Comparison of ENCODE assay signal across 17 cellular contexts in genomic region chr5:143102414-143102813, GRCh38.
DNase-seq lines count a peak whose midpoint lies in the region; ATAC-seq and TF ChIP-seq lines count a peak whose summit lies in the region.
"Had no signal": no experiment of that assay in that cellular context is flagged by ENCODE, and none has a peak within 500 bp of the region (broad histone marks: within the 10 kb centered on the region; RNA-seq: fewer than 3 reads in every experiment).

No MANE protein-coding gene starts in this region.

- no peak overlapping the region for H4K5ac ChIP-seq in IMR-90 (ENCODE audit: low read depth, low read length)

- POLR2A ChIA-PET in IMR-90 (lab: Charles Lee; ENCODE audit: unreplicated experiment) = no interaction called here
- POLR2A ChIA-PET in MCF 10A (lab: Yijun Ruan, JAX) = interaction anchor here (0.7 to 1.5 kb wide), 3 partner anchors 9 to 98 kb away, joined by 3 to 4 read pairs (median 3); no protein-coding TSS in a partner anchor

- ATAC-seq in IMR-90 (ENCODE audit: low read depth) (no peak), GM19463 (IDR thresholded peaks at IDR 0.05; ENCODE audit: unreplicated experiment) (no peak)
- ATAC-seq in natural killer cell treated with Interleukin-12 subunit alpha and Interleukin-12 subunit beta and Interleukin-15 and Interleukin-18, amount 100 ng/mL, for 72 hours = no peak

- H3K9me3 ChIP-seq in IMR-90 (ENCODE audit: control insufficient read depth, insufficient read depth, low read length) = no peaks in the 10 kb centered on the region
- no peaks in the 10 kb centered on the region for H3K9me3 ChIP-seq in uterus
- H3K9me3 ChIP-seq: BE2C, lower lobe of right lung, neutrophil, SK-N-SH had no signal

- H3K56ac ChIP-seq in IMR-90 (ENCODE audit: extremely low read depth, insufficient read depth, low read length) = no peak overlapping the region

- H2BK20ac ChIP-seq in IMR-90 (ENCODE audit: low read depth, low read length) = no peak overlapping the region

- no peak overlapping the region for H4K8ac ChIP-seq in IMR-90 (ENCODE audit: low read depth in 2 of 2, low read length in 2 of 2)

- H2BK120ac ChIP-seq in IMR-90 (ENCODE audit: low read depth, low read length) = no peak overlapping the region

- BruUV-seq in IMR-90 (replicated peaks; lab: Mats Ljungman, UMichigan) (no TSS peak), MCF 10A (replicated peaks; lab: Mats Ljungman, UMichigan) (no TSS peak)

- no peak overlapping the region for H2BK5ac ChIP-seq in IMR-90 (ENCODE audit: low read depth, low read length, poor library complexity, severe bottlenecking)

- H3K27me3 ChIP-seq in IMR-90 (ENCODE audit: control insufficient read depth, insufficient read depth, low read length) = no peaks in the 10 kb centered on the region
- no peaks in the 10 kb centered on the region for H3K27me3 ChIP-seq in uterus
- H3K27me3 ChIP-seq: BE2C, neutrophil had no signal

- H3K9me1 ChIP-seq in IMR-90 (ENCODE audit: insufficient read depth, low read length) = peaks cover 2% of the 10 kb centered on the region; the same call in 1 of the 2 replicates

- H3K36me3 ChIP-seq in IMR-90 (ENCODE audit: control insufficient read depth, insufficient read depth, low read length) (no peaks in the 10 kb centered on the region), uterus (peaks cover 0 to 1% of the 10 kb centered on the region in 2 donors)
- H3K36me3 ChIP-seq: BE2C, lower lobe of right lung had no signal

- no peak overlapping the region for H3K4me3 ChIP-seq in IMR-90 (ENCODE audit: insufficient read depth, low read depth, low read length)
- no peak overlapping the region for H3K4me3 ChIP-seq in uterus
- H3K4me3 ChIP-seq: coronary artery, lower lobe of right lung had no signal

- H2BK15ac ChIP-seq in IMR-90 (ENCODE audit: low read depth, low read length) = no peak overlapping the region

- peak overlapping the region; percentile 65 for H3K4me3 Mint-ChIP-seq in natural killer cell treated with Interleukin-12 subunit alpha and Interleukin-12 subunit beta and Interleukin-15 and Interleukin-18, amount 100 ng/mL, for 72 hours
- H3K4me3 Mint-ChIP-seq in MCF 10A (ENCODE audit: unreplicated experiment) = no peak overlapping the region

- intact Hi-C loops in IMR-90 (cut with micrococcal nuclease) = loop anchor here (10.0 kb wide), 1 partner anchor 722 kb away; no protein-coding TSS in a partner anchor
- intact Hi-C loops in uterus (cut with DNase I; ENCODE audit: low total_unique reads) = no loop called here
- intact Hi-C loops in MCF 10A (cut with micrococcal nuclease) = loop anchor here (10.0 kb wide), 1 partner anchor 178 kb away; no protein-coding TSS in a partner anchor

- CTCF ChIA-PET in IMR-90 (lab: Yijun Ruan, JAX) = no interaction called here
- CTCF ChIA-PET in MCF 10A (lab: Yijun Ruan, JAX) = interaction anchor here (0.7 to 1.9 kb wide), 2 partner anchors 12 to 727 kb away, joined by 3 to 6 read pairs; no protein-coding TSS in a partner anchor

- peak overlapping the region; percentile 88 to 89 for H3K27ac Mint-ChIP-seq in natural killer cell treated with Interleukin-12 subunit alpha and Interleukin-12 subunit beta and Interleukin-15 and Interleukin-18, amount 100 ng/mL, for 72 hours
- H3K27ac Mint-ChIP-seq in MCF 10A (ENCODE audit: low read depth, unreplicated experiment) = no peak overlapping the region

- H3K27ac ChIP-seq in IMR-90 (ENCODE audit: insufficient read depth, low read length) = no peak overlapping the region
- H3K27ac ChIP-seq in uterus = no peak overlapping the region
- H3K27ac ChIP-seq: lower lobe of right lung, neutrophil had no signal

- H3K4me1 ChIP-seq in IMR-90 (ENCODE audit: control insufficient read depth, insufficient read depth, low read length) (peaks cover 2% of the 10 kb centered on the region; the same call in 1 of the 2 replicates), uterus (no peaks in the 10 kb centered on the region)

- no peak overlapping the region for H4K91ac ChIP-seq in IMR-90 (ENCODE audit: insufficient read depth, low read depth, low read length)

- TF ChIP-seq POLR2A in IMR-90 (IDR thresholded peaks at IDR 0.05; ENCODE audit: low read depth, low read length) (no peak), uterus (IDR thresholded peaks at IDR 0.05) (no peak)

- H3K27me3 Mint-ChIP-seq in natural killer cell treated with Interleukin-12 subunit alpha and Interleukin-12 subunit beta and Interleukin-15 and Interleukin-18, amount 100 ng/mL, for 72 hours = no peaks in the 10 kb centered on the region
- no peaks in the 10 kb centered on the region for H3K27me3 Mint-ChIP-seq in MCF 10A (ENCODE audit: insufficient read depth, unreplicated experiment)

- no peaks in the 10 kb centered on the region for H3K79me1 ChIP-seq in IMR-90 (ENCODE audit: low read depth in 1 of 2, low read length in 2 of 2)

- H3K4ac ChIP-seq in IMR-90 (ENCODE audit: low read depth, low read length) = no peak overlapping the region

- H3K4me2 ChIP-seq in IMR-90 (ENCODE audit: low read depth, low read length) = no peak overlapping the region
- H3K4me2 ChIP-seq: SK-N-SH had no signal

- no peak overlapping the region for H2AK5ac ChIP-seq in IMR-90 (ENCODE audit: low read depth, low read length)

- dilution Hi-C loops in IMR-90 (cut with HindIII; ENCODE audit: low sequenced_read_pairs, unreplicated experiment) = no loop called here

- no peak overlapping the region for H2AK9ac ChIP-seq in IMR-90 (replicated peaks; ENCODE audit: low read depth, low read length, poor library complexity)

- H3K14ac ChIP-seq in IMR-90 (replicated peaks; ENCODE audit: low read depth, low read length) = 0 out of 2 replicates have a peak overlapping the region, but pooled peaks have one; percentile 29

- DNase-seq in AG20443 (ENCODE audit: low spot score) (peak; percentile 57), IMR-90 (no peak), fibroblast of gingiva (ENCODE audit: low read depth) (peak; percentile 33), uterus (no peak), MCF 10A (ENCODE audit: unreplicated experiment) (no peak), MV-4-11 (lab: John Stamatoyannopoulos, UW) (no peak)
- no peak for DNase-seq in natural killer cell treated with Interleukin-12 subunit alpha and Interleukin-12 subunit beta and Interleukin-15 and Interleukin-18, amount 100 ng/mL, for 72 hours (ENCODE audit: low spot score)
- DNase-seq: aorta, DMS79, lower lobe of right lung, NCI-H2227 treated with DMSO at 0.1 percent for 48 hours, small intestine had no signal

- no peak overlapping the region for H3K18ac ChIP-seq in IMR-90 (ENCODE audit: low read depth, low read length)

- TF ChIP-seq RAD21 in IMR-90 (IDR thresholded peaks at IDR 0.05; ENCODE audit: low read length) = no peak

- H3K23ac ChIP-seq in IMR-90 (ENCODE audit: low read depth, low read length) = no peak overlapping the region

- no peak overlapping the region for H2AFZ ChIP-seq in IMR-90 (replicated peaks; ENCODE audit: low read length, poor library complexity)

- H3K4me1 Mint-ChIP-seq in natural killer cell treated with Interleukin-12 subunit alpha and Interleukin-12 subunit beta and Interleukin-15 and Interleukin-18, amount 100 ng/mL, for 72 hours (ENCODE audit: low read depth in 2 of 2) = peaks cover 41 to 47% of the 10 kb centered on the region in 2 donors
- peaks cover 5% of the 10 kb centered on the region for H3K4me1 Mint-ChIP-seq in MCF 10A (ENCODE audit: insufficient read depth, unreplicated experiment)

- H3K9me3 Mint-ChIP-seq in natural killer cell treated with Interleukin-12 subunit alpha and Interleukin-12 subunit beta and Interleukin-15 and Interleukin-18, amount 100 ng/mL, for 72 hours = no peaks in the 10 kb centered on the region
- no peaks in the 10 kb centered on the region for H3K9me3 Mint-ChIP-seq in MCF 10A (ENCODE audit: unreplicated experiment)

- no peaks in the 10 kb centered on the region for H4K20me1 ChIP-seq in IMR-90 (ENCODE audit: insufficient read depth, low read length)

- no peak overlapping the region for H3K9ac ChIP-seq in IMR-90 (ENCODE audit: low read depth, low read length)
- H3K9ac ChIP-seq: SK-N-SH had no signal

- TF ChIP-seq CTCF in IMR-90 (conservative IDR thresholded peaks at IDR 0.05; ENCODE audit: low read depth, low read length) (no peak), uterus (IDR thresholded peaks at IDR 0.05) (no peak), MCF 10A (IDR thresholded peaks at IDR 0.05; ENCODE audit: unreplicated experiment) (no peak)

- no CpG with 5 or more reads among the region's 6 CpGs for WGBS in IMR-90 (ENCODE audit: extremely low coverage in 2 of 2, insufficient read length in 1 of 2), 2 experiments

- peaks cover 9% of the 10 kb centered on the region for H3K36me3 Mint-ChIP-seq in natural killer cell treated with Interleukin-12 subunit alpha and Interleukin-12 subunit beta and Interleukin-15 and Interleukin-18, amount 100 ng/mL, for 72 hours
- H3K36me3 Mint-ChIP-seq in MCF 10A (ENCODE audit: insufficient read depth, unreplicated experiment) = peaks cover 6% of the 10 kb centered on the region

- in situ Hi-C loops in IMR-90 (cut with MboI; ENCODE audit: low sequenced_read_pairs) = no loop called here

TF ChIP-seq in IMR-90, 13 proteins besides CTCF, POLR2A, EP300 and RAD21 (continues in another document):
- TF ChIP-seq MXI1 (IDR thresholded peaks at IDR 0.05; ENCODE audit: borderline replicate concordance, low read depth, low read length) (no peak), MAFK (IDR thresholded peaks at IDR 0.05; ENCODE audit: low read depth, low read length) (no peak), USF2 (IDR thresholded peaks at IDR 0.05; ENCODE audit: low read depth, low read length) (no peak), RCOR1 (IDR thresholded peaks at IDR 0.05; ENCODE audit: insufficient replicate concordance, low read length) (no peak), CHD1 (IDR thresholded peaks at IDR 0.05; ENCODE audit: low read depth, low read length) (no peak), RFX5 (IDR thresholded peaks at IDR 0.05; ENCODE audit: low read depth, low read length) (no peak), SMC3 (IDR thresholded peaks at IDR 0.05; ENCODE audit: low read depth, low read length) (no peak), FOS (IDR thresholded peaks at IDR 0.05; ENCODE audit: low read depth, low read length) (no peak)

Comparison
In these comparisons a context has a peak if more than half of its experiments do, and no peak if none do; other contexts are left out.
1. DNase-seq: peak in AG20443 (single experiment) and fibroblast of gingiva (single experiment); none in IMR-90 (single experiment), natural killer cell treated with Interleukin-12 subunit alpha and Interleukin-12 subunit beta and Interleukin-15 and Interleukin-18, amount 100 ng/mL, for 72 hours (single experiment), uterus (0 of 2), MCF 10A (single experiment) and MV-4-11 (single experiment).